Comparison of ENCODE assay signal across 22 cellular contexts in genomic region chr6:52213127-52213526, GRCh38. TPM values are rescaled to one million over a fixed set of nuclear protein-coding genes. Genes with fewer than 3 reads are reported as not detected.
A peak's percentile ranks its signal among the peaks of the same experiment; 100 is the strongest.
DNase-seq lines count a peak whose midpoint lies in the region; ATAC-seq and TF ChIP-seq lines count a peak whose summit lies in the region.
"Had no signal": no experiment of that assay in that cellular context is flagged by ENCODE, and none has a peak within 500 bp of the region (broad histone marks: within the 10 kb centered on the region; RNA-seq: fewer than 3 reads in every experiment).

No MANE protein-coding gene starts in this region.

- peaks cover 3% of the 10 kb centered on the region for H3K27me3 ChIP-seq in WERI-Rb-1 (ENCODE audit: insufficient read depth, low read depth, severe bottlenecking)
- H3K27me3 ChIP-seq: BLaER1 treated with 17β-estradiol and CSF1 and Interleukin-3, amounts not matched to agents 10 nM and 100 nM had no signal

- no peaks in the 10 kb centered on the region for H3K36me3 Mint-ChIP-seq in activated CD4-positive, alpha-beta T cell treated with anti-CD3 and anti-CD28 coated beads for 36 hours (ENCODE audit: low read depth)

- POLR2A ChIA-PET in activated CD4-positive, alpha-beta T cell treated with anti-CD3 and anti-CD28 coated beads for 36 hours (lab: Charles Lee), result interaction anchor here (0.7 kb wide), 1 partner anchor 164 kb away, joined by 3 read pairs; no protein-coding TSS in a partner anchor

- H3K4me3 ChIP-seq in WERI-Rb-1 (ENCODE audit: low read depth, low read length), result no peak overlapping the region
- no peak overlapping the region for H3K4me3 ChIP-seq in epithelial cell of proximal tubule (ENCODE audit: low read depth, low read length)
- H3K4me3 ChIP-seq: BLaER1 treated with 17β-estradiol and CSF1 and Interleukin-3, amounts not matched to agents 10 nM and 100 nM had no signal

- H3K36me3 ChIP-seq in WERI-Rb-1, result no peaks in the 10 kb centered on the region
- H3K36me3 ChIP-seq: BLaER1 treated with 17β-estradiol and CSF1 and Interleukin-3, amounts not matched to agents 10 nM and 100 nM had no signal

- no peak overlapping the region for H3K27ac Mint-ChIP-seq in activated CD4-positive, alpha-beta T cell treated with anti-CD3 and anti-CD28 coated beads for 36 hours
- H3K27ac Mint-ChIP-seq: dendritic cell treated with granulocyte-macrophage colony-stimulating factor and Interleukin-4, amounts not matched to agents 40 ng/mL and 50 ng/mL, for 4 days had no signal

- CTCF ChIA-PET in activated CD4-positive, alpha-beta T cell treated with anti-CD3 and anti-CD28 coated beads for 36 hours (lab: Charles Lee), result interaction anchor here (0.5 to 2.3 kb wide), 12 partner anchors 10 to 115 kb away, joined by 3 to 8 read pairs (median 4); no protein-coding TSS in a partner anchor

- peak; percentile 79 for ATAC-seq in activated CD4-positive, alpha-beta T cell treated with anti-CD3 and anti-CD28 coated beads for 36 hours
- no peak for ATAC-seq in GM19455 (IDR thresholded peaks at IDR 0.05; ENCODE audit: unreplicated experiment)

- peaks cover 22% of the 10 kb centered on the region for H3K4me1 Mint-ChIP-seq in activated CD4-positive, alpha-beta T cell treated with anti-CD3 and anti-CD28 coated beads for 36 hours

- TF ChIP-seq CTCF in GM12873 (IDR thresholded peaks at IDR 0.05; ENCODE audit: insufficient read depth, low read depth, low read length, missing control alignments) (peak; percentile 29), WERI-Rb-1 (IDR thresholded peaks at IDR 0.05; ENCODE audit: low read depth, low read length) (peak; percentile 37; the same call in 1 of the 2 replicates), epithelial cell of proximal tubule (conservative IDR thresholded peaks at IDR 0.05; ENCODE audit: low read depth, low read length) (peak; percentile 19)

- no peak overlapping the region for H3K27ac ChIP-seq in WERI-Rb-1
- H3K27ac ChIP-seq: BLaER1 treated with 17β-estradiol and CSF1 and Interleukin-3, amounts not matched to agents 10 nM and 100 nM had no signal

- H3K9me3 ChIP-seq in WERI-Rb-1 (ENCODE audit: severe bottlenecking), result no peaks in the 10 kb centered on the region

- peak; percentile 66 for DNase-seq in activated CD4-positive, alpha-beta T cell treated with anti-CD3 and anti-CD28 coated beads for 36 hours
- no peak for DNase-seq in activated CD4-positive, alpha-beta T cell treated with anti-CD3 and anti-CD28 coated beads for 1 hour
- DNase-seq in WERI-Rb-1 (no peak), epithelial cell of proximal tubule (ENCODE audit: low read depth) (no peak), GDM1 (lab: John Stamatoyannopoulos, UW) (no peak)
- no peak for DNase-seq in activated effector memory CD4-positive, alpha-beta T cell treated with Interleukin-2 at 50 U/mL for 16 hours
- DNase-seq: activated CD8-positive, alpha-beta memory T cell treated with anti-CD3 and anti-CD28 coated beads for 24 hours; activated effector memory CD4-positive, alpha-beta T cell treated with anti-CD3 and anti-CD28 coated beads, Interleukin-2, amount 50 U/mL, for 16 hours; DMS79; HCEC 1CT; MV-4-11; NCI-H1930; NCI-H510A; T1000; trophoblast cell had no signal

- H3K27me3 Mint-ChIP-seq in activated CD4-positive, alpha-beta T cell treated with anti-CD3 and anti-CD28 coated beads for 36 hours, result peaks cover 10% of the 10 kb centered on the region
- H3K27me3 Mint-ChIP-seq: dendritic cell treated with granulocyte-macrophage colony-stimulating factor and Interleukin-4, amounts not matched to agents 40 ng/mL and 50 ng/mL, for 4 days had no signal

- intact Hi-C loops in activated CD4-positive, alpha-beta T cell treated with anti-CD3 and anti-CD28 coated beads for 36 hours (cut with DNase I, micrococcal nuclease), result loop anchor here (1.0 to 2.0 kb wide), 4 partner anchors 14 to 50 kb away; no protein-coding TSS in a partner anchor

- H3K9me3 Mint-ChIP-seq in activated CD4-positive, alpha-beta T cell treated with anti-CD3 and anti-CD28 coated beads for 36 hours (ENCODE audit: low read depth), result no peaks in the 10 kb centered on the region
- H3K9me3 Mint-ChIP-seq: dendritic cell treated with granulocyte-macrophage colony-stimulating factor and Interleukin-4, amounts not matched to agents 40 ng/mL and 50 ng/mL, for 4 days had no signal

- H3K4me3 Mint-ChIP-seq in activated CD4-positive, alpha-beta T cell treated with anti-CD3 and anti-CD28 coated beads for 36 hours, result no peak overlapping the region
- H3K4me3 Mint-ChIP-seq: dendritic cell treated with granulocyte-macrophage colony-stimulating factor and Interleukin-4, amounts not matched to agents 40 ng/mL and 50 ng/mL, for 4 days had no signal

RNA-seq across cellular contexts. Expression of gene IL17A, which starts 27.0 kb away (rescaled TPM):
- total RNA-seq in activated CD4-positive, alpha-beta T cell treated with anti-CD3 and anti-CD28 coated beads for 36 hours, result 10 to 100 TPM in 1 of 2 experiments, 1 to 10 TPM in 1; 9.1 to 11.9 TPM
- not detected in 2 replicates for total RNA-seq in epithelial cell of proximal tubule
- total RNA-seq: A172, liver, osteoblast had no signal

RNA-seq across cellular contexts. Expression of gene IL17F, which starts 31.2 kb away (rescaled TPM):
- 100 to 1,000 TPM; 155 to 157 TPM for total RNA-seq in activated CD4-positive, alpha-beta T cell treated with anti-CD3 and anti-CD28 coated beads for 36 hours
- total RNA-seq in epithelial cell of proximal tubule, result not detected in 2 replicates
- total RNA-seq: A172, liver, osteoblast had no signal

Comparison
In these comparisons a context has a peak if more than half of its experiments do, and no peak if none do; other contexts are left out.
1. RNA of gene IL17A, which starts 27.0 kb away (total RNA-seq): 9.1 to 11.9 TPM in activated CD4-positive, alpha-beta T cell treated with anti-CD3 and anti-CD28 coated beads for 36 hours; not detected in epithelial cell of proximal tubule; every median in the first group is over 10 times any median in the second.
2. RNA of gene IL17F, which starts 31.2 kb away (total RNA-seq): 155 to 157 TPM in activated CD4-positive, alpha-beta T cell treated with anti-CD3 and anti-CD28 coated beads for 36 hours; not detected in epithelial cell of proximal tubule; every median in the first group is over 100 times any median in the second.
3. Peak in every context shown above with its lines, with median percentiles within 50 percentile points of each other: CTCF ChIP-seq.